22 cellular contexts compared by ENCODE assay signal in the genomic region with DNA sequence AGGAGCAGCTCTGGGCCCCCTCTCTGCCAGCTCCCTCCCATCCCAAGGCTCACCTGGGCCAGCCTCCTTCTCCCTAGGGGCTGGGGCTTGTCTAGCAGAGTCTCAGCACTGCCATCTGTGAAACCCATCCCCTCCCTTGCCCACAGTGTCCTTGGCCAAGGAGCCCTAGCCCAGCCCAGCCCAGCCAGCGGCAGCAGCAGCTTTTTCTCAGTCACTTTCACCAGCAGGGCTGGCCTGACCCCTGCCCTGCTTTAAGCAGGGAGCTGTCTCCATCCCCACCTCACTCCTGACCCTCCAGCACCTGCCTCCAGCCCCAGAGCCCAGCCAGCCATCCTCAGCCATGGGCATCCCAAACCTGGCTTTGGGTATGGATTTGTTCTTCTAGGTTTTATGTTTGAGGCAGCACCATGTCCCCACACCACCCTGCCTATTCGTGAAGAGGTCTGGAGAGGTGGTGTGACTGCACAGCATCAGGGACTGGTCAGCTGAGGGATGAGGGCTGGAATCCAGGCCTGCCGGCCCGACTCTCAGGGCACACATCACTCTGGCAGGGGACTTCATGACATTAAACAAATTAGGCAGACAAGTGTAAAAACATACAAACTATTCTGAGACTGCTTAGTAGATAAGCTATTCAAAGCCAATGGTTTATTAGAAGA.
"Had no signal": no experiment of that assay in that cellular context is flagged by ENCODE, and none has a peak within 500 bp of the region (broad histone marks: within the 10 kb centered on the region; RNA-seq: fewer than 3 reads in every experiment).

No MANE protein-coding gene starts in this region.

- H3K27ac ChIP-seq: coronary artery, gastrocnemius medialis, psoas muscle, sigmoid colon, skin epidermis, suprapubic skin, tibial artery, upper lobe of left lung, uterus had no signal

- DNase-seq: central memory CD4-positive, alpha-beta T cell; effector CD4-positive, alpha-beta T cell; gastrocnemius medialis; glutamatergic neuron; immature natural killer cell; mammary epithelial cell; mucosa of descending colon; natural killer cell; occipital lobe; psoas muscle; retina; sigmoid colon; stimulated activated CD4-positive, alpha-beta T cell treated with anti-CD3 and anti-CD28 coated beads, Interleukin-2, amount 100 ng/mL, for 24 hours; stimulated activated CD4-positive, alpha-beta T cell treated with anti-CD3 and anti-CD28 coated beads, Interleukin-4, amount 100 ng/mL, for 4 hours; stimulated activated naive B cell treated with anti-CD40 and anti-IgM and Interleukin-4, amounts not matched to agents 10 μg/mL and 1 μg/mL and 100 μg/mL, for 72 hours; tibial artery; upper lobe of left lung; uterus had no signal

- H3K27me3 ChIP-seq: gastrocnemius medialis, sigmoid colon, suprapubic skin, upper lobe of left lung, uterus had no signal

- H3K4me3 Mint-ChIP-seq: immature natural killer cell; natural killer cell; neural crest cell; stimulated activated naive B cell treated with anti-CD40 and anti-IgM and Interleukin-4, amounts not matched to agents 10 μg/mL and 1 μg/mL and 100 μg/mL, for 72 hours had no signal

- ATAC-seq: gastrocnemius medialis; mucosa of descending colon; natural killer cell; psoas muscle; stimulated activated naive B cell treated with anti-CD40 and anti-IgM and Interleukin-4, amounts not matched to agents 10 μg/mL and 1 μg/mL and 100 μg/mL, for 72 hours had no signal

- H3K4me3 ChIP-seq: coronary artery, gastrocnemius medialis, mucosa of descending colon, psoas muscle, sigmoid colon, skin epidermis, suprapubic skin, tibial artery, upper lobe of left lung, uterus had no signal

- H3K4me1 Mint-ChIP-seq: immature natural killer cell had no signal

- H3K36me3 Mint-ChIP-seq: immature natural killer cell, natural killer cell had no signal

- H3K9me3 ChIP-seq: gastrocnemius medialis, mucosa of descending colon, psoas muscle, sigmoid colon, suprapubic skin, tibial artery, upper lobe of left lung, uterus had no signal

- H3K9me3 Mint-ChIP-seq: immature natural killer cell had no signal

- H3K27ac Mint-ChIP-seq: immature natural killer cell; natural killer cell; stimulated activated naive B cell treated with anti-CD40 and anti-IgM and Interleukin-4, amounts not matched to agents 10 μg/mL and 1 μg/mL and 100 μg/mL, for 72 hours had no signal

- H3K4me1 ChIP-seq: psoas muscle, uterus had no signal

- H3K36me3 ChIP-seq: gastrocnemius medialis, sigmoid colon, suprapubic skin, tibial artery, upper lobe of left lung, uterus had no signal

- H3K27me3 Mint-ChIP-seq: stimulated activated naive B cell treated with anti-CD40 and anti-IgM and Interleukin-4, amounts not matched to agents 10 μg/mL and 1 μg/mL and 100 μg/mL, for 72 hours had no signal
